9 cellular contexts compared by ENCODE assay signal in the genomic region with DNA sequence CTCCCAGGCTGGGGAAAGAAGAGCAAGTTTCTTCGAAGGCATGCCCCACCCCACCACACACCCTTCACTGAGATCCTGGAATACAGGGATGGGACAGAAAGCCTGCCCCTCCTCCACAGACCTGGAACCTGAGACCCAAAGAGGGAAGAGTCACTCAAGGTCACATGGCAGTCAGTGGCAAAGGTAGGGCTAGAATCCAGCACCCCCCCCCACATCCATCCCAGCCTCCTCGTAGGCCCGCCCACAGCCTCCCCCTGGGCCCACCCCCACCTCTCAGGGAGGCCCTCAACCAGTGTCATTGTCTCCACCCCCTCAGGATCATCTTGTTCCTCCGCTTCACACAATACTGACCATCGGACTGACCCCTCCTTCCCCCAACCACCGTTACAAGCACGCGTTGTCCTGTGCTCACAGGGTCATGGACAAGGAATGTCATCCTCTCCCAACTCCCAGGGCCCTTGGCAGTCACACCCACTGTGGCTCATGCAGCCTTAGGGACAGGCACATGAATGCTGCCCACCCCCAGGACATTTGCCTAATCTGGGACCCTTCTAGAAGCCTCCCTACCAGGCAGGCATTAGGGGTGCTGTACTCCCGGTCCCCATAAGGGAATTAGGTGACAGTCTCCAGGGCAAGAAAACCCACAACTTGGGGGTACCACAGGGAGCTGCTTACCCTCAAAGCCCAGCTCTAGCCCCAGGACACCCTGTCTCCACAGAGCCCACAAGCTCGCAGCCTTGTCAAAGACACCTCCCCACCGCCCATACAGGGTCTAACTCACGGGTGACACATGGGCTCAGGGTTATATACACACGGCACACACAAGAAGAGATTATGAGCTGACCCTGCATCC. TPM values are rescaled to one million over a fixed set of nuclear protein-coding genes. Genes with fewer than 3 reads are reported as not detected.
DNase-seq lines count a peak whose midpoint lies in the region; ATAC-seq and TF ChIP-seq lines count a peak whose summit lies in the region.
"Had no signal": no experiment of that assay in that cellular context is flagged by ENCODE, and none has a peak within 500 bp of the region (broad histone marks: within the 10 kb centered on the region; RNA-seq: fewer than 3 reads in every experiment).

No MANE protein-coding gene starts in this region.

- H3K27ac Mint-ChIP-seq in CD8-positive, alpha-beta memory T cell, result peak overlapping the region in 3 of 8 donors; percentile 55 to 78 (median 65)
- H3K27ac Mint-ChIP-seq in activated naive CD8-positive, alpha-beta T cell treated with anti-CD3 and anti-CD28 coated beads, Interleukin-2, amount 10 ng/mL, durations not matched to agents 7 days and 5 days, result no peak overlapping the region
- peak overlapping the region in 2 of 6 donors; percentile 9 to 67 for H3K27ac Mint-ChIP-seq in naive B cell

- H3K9me3 ChIP-seq in CD8-positive, alpha-beta memory T cell (ENCODE audit: low read length), result no peaks in the 10 kb centered on the region
- no peaks in the 10 kb centered on the region for H3K9me3 ChIP-seq in HUES64 (ENCODE audit: insufficient read depth, low read depth, low read length)

- no peaks in the 10 kb centered on the region for H3K36me3 ChIP-seq in CD8-positive, alpha-beta memory T cell (ENCODE audit: insufficient read depth, low read length)
- H3K36me3 ChIP-seq in HUES64 (ENCODE audit: insufficient read depth, low read length), result no peaks in the 10 kb centered on the region

- CTCF ChIA-PET in CD8-positive, alpha-beta memory T cell (lab: Charles Lee), result interaction anchor here (1.4 to 2.4 kb wide), 3 partner anchors 9 to 147 kb away, joined by 3 to 8 read pairs (median 5); no protein-coding TSS in a partner anchor

- TF ChIP-seq CTCF in coronary artery (IDR thresholded peaks at IDR 0.05), result no peak

- no peak for ATAC-seq in activated naive CD8-positive, alpha-beta T cell treated with anti-CD3 and anti-CD28 coated beads, Interleukin-2, amount 10 ng/mL, durations not matched to agents 7 days and 5 days (ENCODE audit: low read depth)
- ATAC-seq in naive B cell (ENCODE audit: low read depth in 2 of 2) (no peak), GM21825 (IDR thresholded peaks at IDR 0.05; ENCODE audit: unreplicated experiment) (no peak)

- H3K27ac ChIP-seq in CD8-positive, alpha-beta memory T cell (ENCODE audit: low read depth, low read length), result peak overlapping the region; percentile 64
- H3K27ac ChIP-seq in HUES64 (ENCODE audit: low read depth, low read length) (no peak overlapping the region), coronary artery (no peak overlapping the region)

- H3K27me3 ChIP-seq in CD8-positive, alpha-beta memory T cell (ENCODE audit: insufficient read depth, low read length, poor library complexity, severe bottlenecking), result peaks cover 36% of the 10 kb centered on the region
- H3K27me3 ChIP-seq in HUES64 (ENCODE audit: insufficient read depth, low read length), result peaks cover 61% of the 10 kb centered on the region

- peak overlapping the region; percentile 61 to 87 (median 76) for H3K4me3 Mint-ChIP-seq in CD8-positive, alpha-beta memory T cell
- peak overlapping the region; percentile 75 for H3K4me3 Mint-ChIP-seq in activated naive CD8-positive, alpha-beta T cell treated with anti-CD3 and anti-CD28 coated beads, Interleukin-2, amount 10 ng/mL, durations not matched to agents 7 days and 5 days
- peak overlapping the region; percentile 75 to 92 (median 81) for H3K4me3 Mint-ChIP-seq in naive B cell

- POLR2A ChIA-PET in CD8-positive, alpha-beta memory T cell (lab: Charles Lee), result no interaction called here
- POLR2A ChIA-PET in activated naive CD8-positive, alpha-beta T cell treated with anti-CD3 and anti-CD28 coated beads, Interleukin-2, amount 10 ng/mL, durations not matched to agents 7 days and 5 days (lab: Charles Lee), result no interaction called here

- peak overlapping the region; percentile 32 for H3K4me3 ChIP-seq in CD8-positive, alpha-beta memory T cell (ENCODE audit: low read length)
- peak overlapping the region; percentile 47 for H3K4me3 ChIP-seq in HUES64 (ENCODE audit: low read length)
- H3K4me3 ChIP-seq in coronary artery, result no peak overlapping the region

- H3K9ac ChIP-seq in HUES64 (ENCODE audit: low read depth, low read length), result no peak overlapping the region

- H3K4me1 ChIP-seq in CD8-positive, alpha-beta memory T cell (ENCODE audit: insufficient read depth, low read length), result peaks cover 45% of the 10 kb centered on the region
- H3K4me1 ChIP-seq in HUES64 (ENCODE audit: insufficient read depth, low read length), result peaks cover 36% of the 10 kb centered on the region

- H3K4me1 Mint-ChIP-seq in CD8-positive, alpha-beta memory T cell, result peaks cover 29 to 49% (median 35%) of the 10 kb centered on the region in 3 donors
- peaks cover 16% of the 10 kb centered on the region for H3K4me1 Mint-ChIP-seq in activated naive CD8-positive, alpha-beta T cell treated with anti-CD3 and anti-CD28 coated beads, Interleukin-2, amount 10 ng/mL, durations not matched to agents 7 days and 5 days
- peaks cover 29 to 41% (median 40%) of the 10 kb centered on the region in 3 donors for H3K4me1 Mint-ChIP-seq in naive B cell

- WGBS in HUES64, result 18% methylated on average over 13 of the region's 13 CpGs

- peaks cover 38 to 41% of the 10 kb centered on the region in 2 donors for H3K27me3 Mint-ChIP-seq in CD8-positive, alpha-beta memory T cell
- H3K27me3 Mint-ChIP-seq in activated naive CD8-positive, alpha-beta T cell treated with anti-CD3 and anti-CD28 coated beads, Interleukin-2, amount 10 ng/mL, durations not matched to agents 7 days and 5 days, result peaks cover 53% of the 10 kb centered on the region
- H3K27me3 Mint-ChIP-seq in naive B cell, result peaks cover 36 to 61% (median 54%) of the 10 kb centered on the region in 3 donors

- no peaks in the 10 kb centered on the region for H3K36me3 Mint-ChIP-seq in CD8-positive, alpha-beta memory T cell
- H3K36me3 Mint-ChIP-seq in activated naive CD8-positive, alpha-beta T cell treated with anti-CD3 and anti-CD28 coated beads, Interleukin-2, amount 10 ng/mL, durations not matched to agents 7 days and 5 days, result peaks cover 1% of the 10 kb centered on the region
- H3K36me3 Mint-ChIP-seq in naive B cell, result peaks cover 0 to 8% of the 10 kb centered on the region in 2 donors

- peaks cover 0 to 3% (median 0%) of the 10 kb centered on the region in 5 donors for H3K9me3 Mint-ChIP-seq in CD8-positive, alpha-beta memory T cell
- H3K9me3 Mint-ChIP-seq in activated naive CD8-positive, alpha-beta T cell treated with anti-CD3 and anti-CD28 coated beads, Interleukin-2, amount 10 ng/mL, durations not matched to agents 7 days and 5 days, result no peaks in the 10 kb centered on the region
- H3K9me3 Mint-ChIP-seq in naive B cell, result peaks cover 0 to 3% (median 0%) of the 10 kb centered on the region in 7 donors

- DNase-seq in CD8-positive, alpha-beta memory T cell, result no peak
- DNase-seq in activated naive CD8-positive, alpha-beta T cell treated with anti-CD3 and anti-CD28 coated beads, Interleukin-2, amount 10 ng/mL, durations not matched to agents 7 days and 5 days, result no peak
- DNase-seq in naive B cell (no peak), NCI-H226 (no peak), coronary artery (ENCODE audit: low spot score) (no peak)
- no peak for DNase-seq in stimulated activated CD4-positive, alpha-beta T cell treated with anti-CD3 and anti-CD28 coated beads, Interleukin-15, amount 100 ng/mL, for 24 hours
- DNase-seq: mesendoderm had no signal

RNA-seq across cellular contexts. Expression of gene KCNH2, which starts 1.4 kb away (rescaled TPM):
- under 1 TPM; 0.11 to 0.24 TPM for total RNA-seq in CD8-positive, alpha-beta memory T cell
- polyA plus RNA-seq in CD8-positive, alpha-beta memory T cell, result 0.63 TPM
- polyA plus RNA-seq in HUES64 (2013, experiment 1 of 2), result 5.3 TPM
- 8.0 TPM for polyA plus RNA-seq in HUES64 (2013, experiment 2 of 2)
- total RNA-seq in activated naive CD8-positive, alpha-beta T cell treated with anti-CD3 and anti-CD28 coated beads, Interleukin-2, amount 10 ng/mL, durations not matched to agents 7 days and 5 days, result under 1 TPM; 0.50 to 0.54 TPM
- under 1 TPM in 3 of 6 donors, not detected in 3; 0.17 to 0.29 (median 0.29) TPM for polyA plus RNA-seq in naive B cell (ENCODE audit: low read depth in 6 of 6)

RNA-seq across cellular contexts. Expression of gene NOS3, which starts 14.1 kb away (rescaled TPM):
- total RNA-seq in CD8-positive, alpha-beta memory T cell, result 10 to 100 TPM in 1 of 2 experiments, 1 to 10 TPM in 1; 9.9 to 10.6 TPM
- polyA plus RNA-seq in CD8-positive, alpha-beta memory T cell, result 5.2 TPM
- 6.1 TPM for polyA plus RNA-seq in HUES64 (2013, experiment 1 of 2)
- polyA plus RNA-seq in HUES64 (2013, experiment 2 of 2), result 9.2 TPM
- total RNA-seq in activated naive CD8-positive, alpha-beta T cell treated with anti-CD3 and anti-CD28 coated beads, Interleukin-2, amount 10 ng/mL, durations not matched to agents 7 days and 5 days, result 10 to 100 TPM; 12.5 to 15.8 TPM
- polyA plus RNA-seq in naive B cell (ENCODE audit: low read depth in 6 of 6), result 1 to 10 TPM in 4 of 6 donors, under 1 TPM in 2; 0.29 to 2.8 (median 1.3) TPM

RNA-seq across cellular contexts. Expression of gene ATG9B, which starts 47.5 kb away (rescaled TPM):
- total RNA-seq in CD8-positive, alpha-beta memory T cell, result 1 to 10 TPM; 3.8 to 4.2 TPM
- 15.4 TPM for polyA plus RNA-seq in CD8-positive, alpha-beta memory T cell
- polyA plus RNA-seq in HUES64 (2013, experiment 1 of 2), result 1.9 TPM
- 3.7 TPM for polyA plus RNA-seq in HUES64 (2013, experiment 2 of 2)
- total RNA-seq in activated naive CD8-positive, alpha-beta T cell treated with anti-CD3 and anti-CD28 coated beads, Interleukin-2, amount 10 ng/mL, durations not matched to agents 7 days and 5 days, result 10 to 100 TPM; 11.1 to 11.6 TPM
- 10 to 100 TPM in 2 of 6 donors, 1 to 10 TPM in 4; 7.6 to 14.3 (median 9.6) TPM for polyA plus RNA-seq in naive B cell (ENCODE audit: low read depth in 6 of 6)

RNA-seq across cellular contexts. Expression of gene ABCB8, which starts 51.5 kb away (rescaled TPM):
- 10 to 100 TPM; 49.2 to 52.3 TPM for total RNA-seq in CD8-positive, alpha-beta memory T cell
- 18.4 TPM for polyA plus RNA-seq in CD8-positive, alpha-beta memory T cell
- 14.4 TPM for polyA plus RNA-seq in HUES64 (2013, experiment 1 of 2)
- polyA plus RNA-seq in HUES64 (2013, experiment 2 of 2), result 14.5 TPM
- 10 to 100 TPM; 48.1 to 48.3 TPM for total RNA-seq in activated naive CD8-positive, alpha-beta T cell treated with anti-CD3 and anti-CD28 coated beads, Interleukin-2, amount 10 ng/mL, durations not matched to agents 7 days and 5 days
- polyA plus RNA-seq in naive B cell (ENCODE audit: low read depth in 6 of 6), result 10 to 100 TPM; 18.4 to 32.4 (median 23.4) TPM
